Comparison of ENCODE assay signal across 12 cellular contexts in the genomic region with DNA sequence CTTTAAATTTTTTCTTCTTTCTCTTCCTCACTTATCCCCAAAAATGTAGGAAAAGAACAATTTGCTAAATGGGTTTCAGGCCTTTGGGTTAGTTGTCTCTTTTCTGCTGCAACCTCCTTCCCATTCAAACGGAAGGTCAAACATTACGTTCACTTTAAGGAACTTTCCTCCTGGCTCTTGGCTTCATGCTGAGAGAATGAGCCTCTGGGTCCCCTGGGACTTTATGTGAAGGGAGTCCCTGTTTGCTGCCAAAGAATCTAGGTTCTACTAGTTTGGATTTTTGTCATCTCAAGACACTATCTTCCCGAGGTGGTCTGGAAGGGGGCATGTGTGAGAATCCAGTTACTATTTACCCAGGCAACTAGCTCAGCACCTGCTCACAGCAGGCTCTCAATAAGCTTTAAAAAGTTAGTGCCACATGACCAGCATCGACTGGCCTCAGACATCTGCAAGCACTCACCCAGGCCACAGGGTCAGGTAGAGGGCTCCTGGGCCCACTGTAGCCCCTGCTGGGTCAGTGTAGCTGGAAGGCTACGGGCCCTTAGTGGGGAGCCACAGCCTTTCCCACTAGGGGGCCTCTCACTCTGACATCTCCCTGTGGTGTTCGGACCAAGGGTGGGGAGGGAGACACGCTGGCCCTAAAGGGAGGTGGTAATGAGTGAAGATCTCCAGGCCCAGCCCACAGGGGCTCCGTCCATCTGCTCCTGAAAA. TPM values are rescaled to one million over a fixed set of nuclear protein-coding genes. Genes with fewer than 3 reads are reported as not detected.
DNase-seq lines count a peak whose midpoint lies in the region; ATAC-seq and TF ChIP-seq lines count a peak whose summit lies in the region.
"Had no signal": no experiment of that assay in that cellular context is flagged by ENCODE, and none has a peak within 500 bp of the region (broad histone marks: within the 10 kb centered on the region; RNA-seq: fewer than 3 reads in every experiment).

No MANE protein-coding gene starts in this region.

- no peaks in the 10 kb centered on the region for H3K36me3 ChIP-seq in DND-41 (ENCODE audit: insufficient read depth, low read length)
- H3K36me3 ChIP-seq in Karpas-422 (ENCODE audit: insufficient read depth, low read length): no peaks in the 10 kb centered on the region
- peaks cover 2 to 5% of the 10 kb centered on the region in 2 experiments for H3K36me3 ChIP-seq in mesenchymal stem cell (ENCODE audit: control insufficient read depth in 1 of 2, insufficient read depth in 2 of 2, low read depth in 1 of 2, low read length in 2 of 2)
- H3K36me3 ChIP-seq: BLaER1, neutrophil had no signal

- no peak overlapping the region for H3K9ac ChIP-seq in DND-41 (ENCODE audit: low read depth, low read length)
- H3K9ac ChIP-seq in Karpas-422 (ENCODE audit: low read length): no peak overlapping the region
- no peak overlapping the region for H3K9ac ChIP-seq in mesenchymal stem cell (ENCODE audit: low read length)
- H3K9ac ChIP-seq: BLaER1 had no signal

- no peak overlapping the region for H4K8ac ChIP-seq in mesenchymal stem cell (ENCODE audit: low read length)

- no peak overlapping the region for H3K18ac ChIP-seq in mesenchymal stem cell (ENCODE audit: low read depth in 1 of 2, low read length in 2 of 2)

- peak overlapping the region; percentile 5 for H2AK5ac ChIP-seq in mesenchymal stem cell (ENCODE audit: low read length, severe bottlenecking)

- H2AFZ ChIP-seq in DND-41 (ENCODE audit: low read depth, low read length): no peak overlapping the region
- H2AFZ ChIP-seq in Karpas-422 (ENCODE audit: low read length): no peak overlapping the region
- no peak overlapping the region for H2AFZ ChIP-seq in mesenchymal stem cell (ENCODE audit: low read depth, low read length)

- H3K79me2 ChIP-seq in DND-41 (ENCODE audit: insufficient read depth, low read length) (no peaks in the 10 kb centered on the region), Karpas-422 (ENCODE audit: low read length) (no peaks in the 10 kb centered on the region)

- H2BK120ac ChIP-seq in mesenchymal stem cell (ENCODE audit: low read depth, low read length): no peak overlapping the region

- H3K14ac ChIP-seq in mesenchymal stem cell (ENCODE audit: low read length in 2 of 2): no peak overlapping the region

- H3K9me3 ChIP-seq in DND-41 (ENCODE audit: insufficient read depth, low read length, severe bottlenecking) (no peaks in the 10 kb centered on the region), Karpas-422 (ENCODE audit: low read length) (no peaks in the 10 kb centered on the region), mesenchymal stem cell (ENCODE audit: control insufficient read depth, low read length) (no peaks in the 10 kb centered on the region)
- H3K9me3 ChIP-seq: BLaER1, neutrophil had no signal

- no peak overlapping the region for H2BK5ac ChIP-seq in mesenchymal stem cell (ENCODE audit: low read depth, low read length, poor library complexity, severe bottlenecking)

- H4K20me1 ChIP-seq in DND-41 (ENCODE audit: insufficient read depth, low read length): no peaks in the 10 kb centered on the region
- H4K20me1 ChIP-seq in Karpas-422 (ENCODE audit: insufficient read depth, low read depth, low read length): no peaks in the 10 kb centered on the region
- H4K20me1 ChIP-seq: BLaER1 had no signal

- H3K27me3 ChIP-seq in DND-41 (ENCODE audit: insufficient read depth, low read length, poor library complexity) (peaks cover 5% of the 10 kb centered on the region), Karpas-422 (ENCODE audit: low read length) (no peaks in the 10 kb centered on the region), mesenchymal stem cell (ENCODE audit: control insufficient read depth in 1 of 2, insufficient read depth in 1 of 2, low read length in 2 of 2) (peaks cover 0 to 3% of the 10 kb centered on the region in 2 experiments)
- H3K27me3 ChIP-seq: BLaER1, neutrophil had no signal

- H3K4me3 ChIP-seq in DND-41 (ENCODE audit: low read depth in 1 of 2, low read length in 2 of 2): no peak overlapping the region
- no peak overlapping the region for H3K4me3 ChIP-seq in Karpas-422 (ENCODE audit: low read length)
- H3K4me3 ChIP-seq in astrocyte of the spinal cord (ENCODE audit: low read depth, low read length): no peak overlapping the region
- no peak overlapping the region for H3K4me3 ChIP-seq in mesenchymal stem cell (ENCODE audit: insufficient read depth in 1 of 2, low read depth in 1 of 2, low read length in 2 of 2)
- H3K4me3 ChIP-seq: BLaER1, SK-N-MC had no signal

- WGBS in mesenchymal stem cell: 53% methylated on average over 8 of the region's 8 CpGs

- no peaks in the 10 kb centered on the region for H3K79me1 ChIP-seq in mesenchymal stem cell (replicated peaks; ENCODE audit: low read length, poor library complexity, severe bottlenecking)

- DNase-seq in DND-41 (no peak), Karpas-422 (peak; percentile 48), astrocyte of the spinal cord (ENCODE audit: low read depth, low spot score) (no peak), mesenchymal stem cell (no peak), iPS-NIHi11 (ENCODE audit: low spot score) (no peak), mucosa of gallbladder (ENCODE audit: low spot score) (no peak)
- no peak for DNase-seq in activated CD4-positive, alpha-beta T cell treated with anti-CD3 and anti-CD28 coated beads for 4 hours
- no peak for DNase-seq in activated CD4-positive, alpha-beta T cell treated with anti-CD3 and anti-CD28 coated beads, Interleukin-2, amount 50 U/mL, for 1 hour
- DNase-seq: NCI-H446 had no signal

- H4K91ac ChIP-seq in mesenchymal stem cell (ENCODE audit: low read length): no peak overlapping the region

- TF ChIP-seq CTCF in DND-41 (IDR thresholded peaks at IDR 0.05; ENCODE audit: borderline replicate concordance, extremely low read depth, low read length, poor library complexity, severe bottlenecking) (peak; percentile 29), astrocyte of the spinal cord (IDR thresholded peaks at IDR 0.05; ENCODE audit: low read depth, low read length) (peak; percentile 22)

- in situ Hi-C loops in astrocyte of the spinal cord (cut with HindIII; ENCODE audit: low sequenced_read_pairs): no loop called here

- no peak overlapping the region for H2BK15ac ChIP-seq in mesenchymal stem cell (ENCODE audit: low read depth, poor library complexity, severe bottlenecking)

- H3K4me1 ChIP-seq in DND-41 (ENCODE audit: insufficient read depth, low read length): no peaks in the 10 kb centered on the region
- peaks cover 15% of the 10 kb centered on the region for H3K4me1 ChIP-seq in Karpas-422 (ENCODE audit: low read length)
- peaks cover 25% of the 10 kb centered on the region for H3K4me1 ChIP-seq in mesenchymal stem cell (ENCODE audit: control insufficient read depth, insufficient read depth, low read depth, low read length)
- H3K4me1 ChIP-seq: BLaER1 had no signal

- no peak overlapping the region for H3K4me2 ChIP-seq in DND-41 (ENCODE audit: insufficient read depth, low read length)
- no peak overlapping the region for H3K4me2 ChIP-seq in Karpas-422 (ENCODE audit: low read depth, low read length, poor library complexity, severe bottlenecking)
- peak overlapping the region; percentile 9 for H3K4me2 ChIP-seq in mesenchymal stem cell (ENCODE audit: low read length, poor library complexity, severe bottlenecking)
- H3K4me2 ChIP-seq: BLaER1 had no signal

- no peak overlapping the region for H2BK12ac ChIP-seq in mesenchymal stem cell (ENCODE audit: low read length in 2 of 2)

- no peak overlapping the region for H3K4ac ChIP-seq in mesenchymal stem cell (ENCODE audit: low read depth in 1 of 2, low read length in 2 of 2)

- H3K27ac ChIP-seq in DND-41 (ENCODE audit: low read length): no peak overlapping the region
- H3K27ac ChIP-seq in Karpas-422 (ENCODE audit: low read length): no peak overlapping the region
- peak overlapping the region; percentile 27 for H3K27ac ChIP-seq in mesenchymal stem cell (ENCODE audit: low read length, poor library complexity, severe bottlenecking)
- H3K27ac ChIP-seq: BLaER1, neutrophil, SK-N-MC had no signal

- no peaks in the 10 kb centered on the region for H3K9me2 ChIP-seq in Karpas-422 (replicated peaks; ENCODE audit: insufficient read depth, low read length)

- no peak overlapping the region for H3K23ac ChIP-seq in mesenchymal stem cell (ENCODE audit: low read length in 2 of 2)

- ATAC-seq in DND-41 (ENCODE audit: insufficient read depth, low read depth): 0 out of 3 replicates have a peak, but pooled peaks have one; percentile 37

RNA-seq across cellular contexts. Expression of a gene that starts 40.5 kb away (rescaled TPM):
- total RNA-seq in Karpas-422 (2014; rRNA removed; shearing (Covaris generic); ENCODE audit: low replicate concordance): not detected in 2 replicates
- polyA plus RNA-seq in mesenchymal stem cell (2013, experiment 1 of 2): 0.06 TPM
- 0.03 TPM for polyA plus RNA-seq in mesenchymal stem cell (2013, experiment 2 of 2)
- 4.3 TPM for total RNA-seq in mucosa of gallbladder
